18 cellular contexts compared by ENCODE assay signal in genomic region chrX:129557844-129558243, GRCh38. TPM values are rescaled to one million over a fixed set of nuclear protein-coding genes. Genes with fewer than 3 reads are reported as not detected.
"Had no signal": no experiment of that assay in that cellular context is flagged by ENCODE, and none has a peak within 500 bp of the region (broad histone marks: within the 10 kb centered on the region; RNA-seq: fewer than 3 reads in every experiment).

No MANE protein-coding gene starts in this region.

- ATAC-seq: activated CD4-positive, CD25-positive, alpha-beta regulatory T cell treated with anti-CD3 and anti-CD28 coated beads, Interleukin-2, amount 50 U/mL, for 24 hours; activated naive CD8-positive, alpha-beta T cell treated with anti-CD3 and anti-CD28 coated beads, Interleukin-2, amount 50 U/mL, for 24 hours; activated T-helper 17 cell treated with anti-CD3 and anti-CD28 coated beads, Interleukin-2, amount 50 U/mL, for 72 hours; effector memory CD8-positive, alpha-beta T cell; left lobe of liver; naive thymus-derived CD8-positive, alpha-beta T cell had no signal

- H3K9me3 Mint-ChIP-seq: activated naive CD8-positive, alpha-beta T cell treated with anti-CD3 and anti-CD28 coated beads, Interleukin-2, amount 50 U/mL, for 24 hours; activated T-helper 17 cell treated with anti-CD3 and anti-CD28 coated beads, Interleukin-2, amount 50 U/mL, for 72 hours; effector memory CD8-positive, alpha-beta T cell; naive thymus-derived CD8-positive, alpha-beta T cell had no signal

- H3K9me3 ChIP-seq: tibial nerve, vagina had no signal

- DNase-seq: activated naive CD4-positive, alpha-beta T cell treated with Interleukin-2 at 50 U/mL for 16 hours; activated naive CD8-positive, alpha-beta T cell treated with anti-CD3 and anti-CD28 coated beads, Interleukin-2, amount 50 U/mL, for 24 hours; central memory CD4-positive, alpha-beta T cell; cortex of kidney; effector memory CD8-positive, alpha-beta T cell; naive thymus-derived CD8-positive, alpha-beta T cell; right cardiac atrium; stimulated activated CD4-positive, alpha-beta T cell treated with anti-CD3 and anti-CD28 coated beads, Interleukin-4, amount 100 ng/mL, for 24 hours; stimulated activated naive CD4-positive, alpha-beta T cell; SW 1271 had no signal

- H3K4me3 ChIP-seq: skin epidermis, tibial nerve, vagina had no signal

- H3K4me1 ChIP-seq: tibial nerve, vagina had no signal

- H3K27ac Mint-ChIP-seq: activated naive CD8-positive, alpha-beta T cell treated with anti-CD3 and anti-CD28 coated beads, Interleukin-2, amount 50 U/mL, for 24 hours; activated T-helper 17 cell treated with anti-CD3 and anti-CD28 coated beads, Interleukin-2, amount 50 U/mL, for 72 hours; effector memory CD8-positive, alpha-beta T cell; naive thymus-derived CD8-positive, alpha-beta T cell; progenitor cell of endocrine pancreas had no signal

- H3K27ac ChIP-seq: skin epidermis, tibial nerve, vagina had no signal

- H3K27me3 Mint-ChIP-seq: activated naive CD8-positive, alpha-beta T cell treated with anti-CD3 and anti-CD28 coated beads, Interleukin-2, amount 50 U/mL, for 24 hours; activated T-helper 17 cell treated with anti-CD3 and anti-CD28 coated beads, Interleukin-2, amount 50 U/mL, for 72 hours; effector memory CD8-positive, alpha-beta T cell; naive thymus-derived CD8-positive, alpha-beta T cell; progenitor cell of endocrine pancreas had no signal

- H3K27me3 ChIP-seq: tibial nerve, vagina had no signal

- H3K4me3 Mint-ChIP-seq: activated naive CD8-positive, alpha-beta T cell treated with anti-CD3 and anti-CD28 coated beads, Interleukin-2, amount 50 U/mL, for 24 hours; activated T-helper 17 cell treated with anti-CD3 and anti-CD28 coated beads, Interleukin-2, amount 50 U/mL, for 72 hours; effector memory CD8-positive, alpha-beta T cell; naive thymus-derived CD8-positive, alpha-beta T cell had no signal

- H3K4me1 Mint-ChIP-seq: activated naive CD8-positive, alpha-beta T cell treated with anti-CD3 and anti-CD28 coated beads, Interleukin-2, amount 50 U/mL, for 24 hours; activated T-helper 17 cell treated with anti-CD3 and anti-CD28 coated beads, Interleukin-2, amount 50 U/mL, for 72 hours; naive thymus-derived CD8-positive, alpha-beta T cell had no signal

RNA-seq across cellular contexts. Expression of gene SMARCA1, which starts 34.6 kb away (rescaled TPM):
- total RNA-seq: T-helper 2 cell treated with Interferon-gamma antibody and Interleukin-4, amounts not matched to agents 100 ng/mL and 5 ng/mL, for 36 hours had no signal
